Comparison of ENCODE assay signal across 21 cellular contexts in the genomic region with DNA sequence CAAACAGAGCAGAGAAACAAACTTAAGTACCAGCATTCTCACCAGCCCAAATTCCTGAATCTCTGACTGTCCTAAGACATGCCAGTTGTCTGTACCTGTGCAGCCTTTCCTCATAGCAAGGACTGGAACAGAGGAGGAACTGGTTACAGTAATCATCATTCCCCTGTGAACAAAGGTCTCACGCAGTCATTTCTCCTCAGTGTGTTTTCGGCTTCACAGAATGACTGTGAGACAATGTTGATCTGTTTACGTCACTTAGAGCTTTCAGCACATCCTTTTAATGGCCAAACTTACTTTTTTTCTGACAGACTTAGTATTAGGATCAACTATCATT.
"Had no signal": no experiment of that assay in that cellular context is flagged by ENCODE, and none has a peak within 500 bp of the region (broad histone marks: within the 10 kb centered on the region; RNA-seq: fewer than 3 reads in every experiment).

No MANE protein-coding gene starts in this region.

- H3K27me3 ChIP-seq: body of pancreas, left lung, tibial artery, uterus had no signal

- H3K79me2 ChIP-seq: parathyroid adenoma had no signal

- H3K27ac Mint-ChIP-seq: activated CD4-positive, alpha-beta memory T cell treated with anti-CD3 and anti-CD28 coated beads for 36 hours; activated naive CD4-positive, alpha-beta T cell treated with anti-CD3 and anti-CD28 coated beads, Interleukin-2, amount 50 U/mL, for 24 hours; dendritic cell treated with granulocyte-macrophage colony-stimulating factor and Interleukin-4, amounts not matched to agents 40 ng/mL and 50 ng/mL, for 4 days had no signal

- H3K27ac ChIP-seq: body of pancreas, left lung, parathyroid adenoma, tibial artery, uterus had no signal

- ATAC-seq: body of pancreas; left lung; right cardiac atrium; stimulated activated naive CD8-positive, alpha-beta T cell treated with anti-CD3 and anti-CD28 coated beads, Interleukin-15, amount 100 ng/mL, for 72 hours had no signal

- H3K4me1 ChIP-seq: body of pancreas, left lung, uterus had no signal

- H3K27me3 Mint-ChIP-seq: activated CD4-positive, alpha-beta memory T cell treated with anti-CD3 and anti-CD28 coated beads for 36 hours; activated naive CD4-positive, alpha-beta T cell treated with anti-CD3 and anti-CD28 coated beads, Interleukin-2, amount 50 U/mL, for 24 hours; dendritic cell treated with granulocyte-macrophage colony-stimulating factor and Interleukin-4, amounts not matched to agents 40 ng/mL and 50 ng/mL, for 4 days; stimulated activated naive CD8-positive, alpha-beta T cell treated with anti-CD3 and anti-CD28 coated beads, Interleukin-15, amount 100 ng/mL, for 72 hours had no signal

- H3K36me3 ChIP-seq: left lung, uterus had no signal

- DNase-seq: activated CD4-positive, alpha-beta memory T cell treated with anti-CD3 and anti-CD28 coated beads for 36 hours; activated CD4-positive, alpha-beta T cell treated with anti-CD3 and anti-CD28 coated beads for 48 hours; activated gamma-delta T cell treated with Interleukin-2 at 50 U/mL for 16 hours; anterior cingulate cortex; body of pancreas; effector CD4-positive, alpha-beta T cell; erythroblast; foreskin fibroblast; left lung; midbrain; nucleus accumbens; right cardiac atrium; stimulated activated CD4-positive, alpha-beta T cell treated with anti-CD3 and anti-CD28 coated beads, Interleukin-12 subunit alpha, Interleukin-12 subunit beta, amount 100 ng/mL, for 4 hours; stimulated activated CD4-positive, alpha-beta T cell treated with anti-CD3 and anti-CD28 coated beads, Interleukin-4, amount 100 ng/mL, for 4 hours; stimulated activated naive CD8-positive, alpha-beta T cell treated with anti-CD3 and anti-CD28 coated beads, Interleukin-15, amount 100 ng/mL, for 72 hours; tibial artery; uterus had no signal

- H3K9ac ChIP-seq: parathyroid adenoma had no signal

- H3K9me3 Mint-ChIP-seq: activated naive CD4-positive, alpha-beta T cell treated with anti-CD3 and anti-CD28 coated beads, Interleukin-2, amount 50 U/mL, for 24 hours had no signal

- H2AFZ ChIP-seq: parathyroid adenoma had no signal

- H3K4me3 Mint-ChIP-seq: activated CD4-positive, alpha-beta memory T cell treated with anti-CD3 and anti-CD28 coated beads for 36 hours; activated naive CD4-positive, alpha-beta T cell treated with anti-CD3 and anti-CD28 coated beads, Interleukin-2, amount 50 U/mL, for 24 hours; dendritic cell treated with granulocyte-macrophage colony-stimulating factor and Interleukin-4, amounts not matched to agents 40 ng/mL and 50 ng/mL, for 4 days; stimulated activated naive CD8-positive, alpha-beta T cell treated with anti-CD3 and anti-CD28 coated beads, Interleukin-15, amount 100 ng/mL, for 72 hours had no signal

- H3K4me1 Mint-ChIP-seq: activated naive CD4-positive, alpha-beta T cell treated with anti-CD3 and anti-CD28 coated beads, Interleukin-2, amount 50 U/mL, for 24 hours had no signal

- H3K4me3 ChIP-seq: body of pancreas, left lung, lung, tibial artery, uterus had no signal
